15 cellular contexts compared by ENCODE assay signal in the genomic region with DNA sequence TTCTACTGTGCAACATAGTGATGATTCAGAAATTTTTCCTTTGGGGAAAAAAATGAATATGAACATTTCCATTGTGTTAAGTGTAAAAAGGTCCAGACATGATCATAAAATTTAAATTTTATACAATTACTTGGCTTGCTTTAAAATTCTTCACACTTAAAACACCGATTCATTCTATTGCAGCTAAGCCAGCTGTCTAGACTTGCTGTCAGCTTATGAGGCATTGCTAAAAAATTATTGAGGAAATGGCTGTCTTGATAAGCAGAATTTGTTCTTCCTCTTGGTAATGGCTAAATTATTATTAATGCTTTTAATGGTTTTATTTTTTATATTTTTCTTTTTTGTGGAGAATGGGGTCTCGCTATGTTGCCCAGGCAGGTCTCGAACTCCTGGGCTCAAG.
"Had no signal": no experiment of that assay in that cellular context is flagged by ENCODE, and none has a peak within 500 bp of the region (broad histone marks: within the 10 kb centered on the region; RNA-seq: fewer than 3 reads in every experiment).

No MANE protein-coding gene starts in this region.

- H3K4me3 ChIP-seq: cardiac muscle cell, gastroesophageal sphincter had no signal

- ATAC-seq: gastroesophageal sphincter; sciatic nerve; stimulated activated memory B cell treated with anti-CD40 and anti-IgM and Interleukin-4, amounts not matched to agents 10 μg/mL and 1 μg/mL and 100 μg/mL, for 72 hours had no signal

- H3K9me3 ChIP-seq: ascending aorta, gastroesophageal sphincter, left ventricle myocardium inferior, spleen, upper lobe of left lung had no signal

- H3K9me3 Mint-ChIP-seq: stimulated activated memory B cell treated with anti-CD40 and anti-IgM and Interleukin-4, amounts not matched to agents 10 μg/mL and 1 μg/mL and 100 μg/mL, for 72 hours had no signal

- H3K27ac ChIP-seq: WERI-Rb-1 had no signal

- DNase-seq: activated CD4-positive, alpha-beta T cell treated with anti-CD3 and anti-CD28 coated beads for 4 hours; activated effector memory CD4-positive, alpha-beta T cell treated with anti-CD3 and anti-CD28 coated beads, Interleukin-2, amount 50 U/mL, for 16 hours; kidney; left ventricle myocardium inferior; mesendoderm; spleen; stimulated activated CD4-positive, alpha-beta T cell treated with anti-CD3 and anti-CD28 coated beads, Interleukin-1b, Interleukin-23, amount 100 ng/mL, for 48 hours; T-helper 9 cell; upper lobe of left lung; WERI-Rb-1 had no signal

- H3K27me3 ChIP-seq: ascending aorta, cardiac muscle cell, gastroesophageal sphincter, spleen, upper lobe of left lung had no signal

- H3K27me3 Mint-ChIP-seq: stimulated activated memory B cell treated with anti-CD40 and anti-IgM and Interleukin-4, amounts not matched to agents 10 μg/mL and 1 μg/mL and 100 μg/mL, for 72 hours had no signal
